In genomic region chr14:59588136-59588535, GRCh38 we compare ENCODE assay signal across 37 cellular contexts. TPM values are rescaled to one million over a fixed set of nuclear protein-coding genes. Genes with fewer than 3 reads are reported as not detected.
"Had no signal": no experiment of that assay in that cellular context is flagged by ENCODE, and none has a peak within 500 bp of the region (broad histone marks: within the 10 kb centered on the region; RNA-seq: fewer than 3 reads in every experiment).

No MANE protein-coding gene starts in this region.

- H3K27ac ChIP-seq: brain microvascular endothelial cell, colonic mucosa, esophagus muscularis mucosa, foreskin keratinocyte, gastrocnemius medialis, heart left ventricle, WERI-Rb-1 had no signal

- H3K4me1 ChIP-seq: colonic mucosa, foreskin keratinocyte, gastrocnemius medialis had no signal

- H3K36me3 ChIP-seq: brain microvascular endothelial cell, colonic mucosa, esophagus muscularis mucosa, gastrocnemius medialis, heart left ventricle, WERI-Rb-1 had no signal

- H3K9me3 ChIP-seq: colonic mucosa, esophagus muscularis mucosa, gastrocnemius medialis had no signal

- H3K27me3 ChIP-seq: brain microvascular endothelial cell, colonic mucosa, dorsolateral prefrontal cortex, esophagus muscularis mucosa, foreskin keratinocyte, gastrocnemius medialis had no signal

- DNase-seq: activated B cell treated with CpG ODN at 0.5 μM for 24 hours; activated CD4-positive, alpha-beta memory T cell treated with anti-CD3 and anti-CD28 coated beads for 36 hours; activated CD4-positive, alpha-beta T cell treated with anti-CD3 and anti-CD28 coated beads for 48 hours; activated CD4-positive, alpha-beta T cell treated with anti-CD3 and anti-CD28 coated beads, Interleukin-2, amount 50 U/mL, for 1 hour; activated CD8-positive, alpha-beta memory T cell treated with anti-CD3 and anti-CD28 coated beads, Interleukin-2, amount 10 ng/mL, durations not matched to agents 7 days and 5 days; activated CD8-positive, alpha-beta memory T cell treated with anti-CD3 and anti-CD28 coated beads, Interleukin-2, amount 50 U/mL, for 4 hours; activated CD8-positive, alpha-beta T cell treated with anti-CD3 and anti-CD28 coated beads, Interleukin-2, amount 10 ng/mL, durations not matched to agents 7 days and 5 days; activated effector memory CD4-positive, alpha-beta T cell treated with anti-CD3 and anti-CD28 coated beads, Interleukin-2, amount 50 U/mL, for 16 hours; activated naive CD4-positive, alpha-beta T cell; activated naive CD4-positive, alpha-beta T cell treated with anti-CD3 and anti-CD28 coated beads, Interleukin-2, amount 10 ng/mL, durations not matched to agents 7 days and 5 days; activated naive CD8-positive, alpha-beta T cell treated with anti-CD3 and anti-CD28 coated beads, Interleukin-2, amount 10 ng/mL, durations not matched to agents 7 days and 5 days; activated T-cell treated with anti-CD3 and anti-CD28 coated beads, Interleukin-2, amount 50 U/mL, for 1 hour; activated T-cell treated with anti-CD3 and anti-CD28 coated beads, Interleukin-2, amount 50 U/mL, for 48 hours; amniotic stem cell; anterior cingulate cortex; brain microvascular endothelial cell; caudate nucleus; colonic mucosa; dorsolateral prefrontal cortex; effector memory CD4-positive, alpha-beta T cell; endodermal cell; erythroblast; foreskin keratinocyte; gastrocnemius medialis; glutamatergic neuron; heart left ventricle; T-helper 1 cell; T-helper 17 cell; T1000; WERI-Rb-1 had no signal

- H3K4me3 ChIP-seq: colonic mucosa, dorsolateral prefrontal cortex, esophagus muscularis mucosa, gastrocnemius medialis, heart left ventricle had no signal

RNA-seq across cellular contexts. Expression of gene CCDC175, which starts 11.5 kb away (rescaled TPM):
- total RNA-seq: activated B cell treated with CpG ODN at 0.5 μM for 24 hours; activated CD4-positive, alpha-beta memory T cell treated with anti-CD3 and anti-CD28 coated beads for 36 hours; activated CD8-positive, alpha-beta memory T cell treated with anti-CD3 and anti-CD28 coated beads for 36 hours; activated CD8-positive, alpha-beta memory T cell treated with anti-CD3 and anti-CD28 coated beads, Interleukin-2, amount 10 ng/mL, durations not matched to agents 7 days and 5 days; activated CD8-positive, alpha-beta T cell treated with anti-CD3 and anti-CD28 coated beads, Interleukin-2, amount 10 ng/mL, durations not matched to agents 7 days and 5 days; activated naive CD4-positive, alpha-beta T cell treated with anti-CD3 and anti-CD28 coated beads, Interleukin-2, amount 50 U/mL, for 72 hours; activated naive CD8-positive, alpha-beta T cell treated with anti-CD3 and anti-CD28 coated beads, Interleukin-2, amount 10 ng/mL, durations not matched to agents 7 days and 5 days; activated T-helper 1 cell treated with anti-CD3 and anti-CD28 coated beads, Interleukin-12 subunit alpha, Interleukin-12 subunit beta, Interleukin-2, Interleukin-4 antibody, amounts not matched to agents 30 ng/mL and 10 ng/mL and 1 ng/mL, durations not matched to agents 14 hours and 24 hours and 36 hours; activated T-helper 2 cell treated with anti-CD3 and anti-CD28 coated beads, Interferon-gamma antibody, Interleukin-2, Interleukin-4, amounts not matched to agents 10 μg/mL and 5 μg/mL and 100 μg/mL, durations not matched to agents 14 hours and 24 hours and 36 hours; astrocyte; chondrocyte; esophagus muscularis mucosa; foreskin keratinocyte; gastrocnemius medialis; heart left ventricle had no signal
